Comparison of ENCODE assay signal across 27 cellular contexts in the genomic region with DNA sequence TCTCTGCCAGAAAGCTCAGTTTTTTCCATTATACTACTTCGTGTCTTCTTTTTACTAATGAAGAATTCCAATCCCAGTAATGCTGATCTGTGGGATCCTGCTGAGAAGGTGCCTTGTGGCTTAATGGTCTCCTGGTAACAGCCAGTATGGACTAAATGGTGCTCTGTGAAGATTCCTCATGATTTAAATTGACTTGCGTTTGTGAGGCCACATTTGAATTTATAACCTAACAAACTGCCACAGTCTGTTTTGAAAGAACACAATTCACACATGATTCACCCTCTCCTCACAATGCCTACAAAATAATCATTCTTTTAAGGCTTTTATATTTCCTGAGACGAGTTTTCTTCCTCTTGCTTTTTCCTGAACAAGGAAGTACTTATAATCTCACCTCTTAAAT.
DNase-seq lines count a peak whose midpoint lies in the region; ATAC-seq and TF ChIP-seq lines count a peak whose summit lies in the region.
"Had no signal": no experiment of that assay in that cellular context is flagged by ENCODE, and none has a peak within 500 bp of the region (broad histone marks: within the 10 kb centered on the region; RNA-seq: fewer than 3 reads in every experiment).

No MANE protein-coding gene starts in this region.

- H3K4me3 ChIP-seq in GM23338 (no peak overlapping the region), PC-3 (ENCODE audit: low read length) (no peak overlapping the region), endodermal cell (ENCODE audit: low read length) (no peak overlapping the region), lower leg skin (ENCODE audit: low read depth, poor library complexity, severe bottlenecking) (no peak overlapping the region)
- H3K4me3 ChIP-seq: K562, lung, MG63 had no signal

- BruUV-seq in PC-3 (replicated peaks; lab: Mats Ljungman, UMichigan), result no TSS peak

- CTCF ChIA-PET in PC-3 (lab: Charles Lee), result interaction anchor here (0.7 kb wide), 1 partner anchor 38 kb away, joined by 4 read pairs; no protein-coding TSS in a partner anchor

- H4K20me1 ChIP-seq in GM23338 (replicated peaks; ENCODE audit: insufficient read depth) (no peaks in the 10 kb centered on the region), PC-3 (ENCODE audit: low read length) (no peaks in the 10 kb centered on the region)

- H3K4me2 ChIP-seq in GM23338 (no peak overlapping the region), PC-3 (ENCODE audit: low read length) (peak overlapping the region; percentile 10)

- H3K36me3 ChIP-seq in GM23338 (ENCODE audit: insufficient read depth) (no peaks in the 10 kb centered on the region), PC-3 (ENCODE audit: low read depth, low read length) (no peaks in the 10 kb centered on the region), endodermal cell (ENCODE audit: control insufficient read depth, insufficient read depth, low read length) (no peaks in the 10 kb centered on the region)
- H3K36me3 ChIP-seq: MG63 had no signal

- no peaks in the 10 kb centered on the region for H3K4me1 ChIP-seq in GM23338 (ENCODE audit: insufficient read depth)
- H3K4me1 ChIP-seq in PC-3 (ENCODE audit: insufficient read depth, low read length), result peaks cover 22% of the 10 kb centered on the region
- no peaks in the 10 kb centered on the region for H3K4me1 ChIP-seq in endodermal cell (ENCODE audit: control insufficient read depth, insufficient read depth, low read length)

- H3F3A ChIP-seq in GM23338 (replicated peaks; ENCODE audit: low read depth) (no peaks in the 10 kb centered on the region), PC-3 (ENCODE audit: low read length, unreplicated experiment) (no peaks in the 10 kb centered on the region)

- ATAC-seq in GM23338 (peak; percentile 31; the same call in 1 of the 3 replicates), PC-3 (peak; percentile 77), GM21529 (IDR thresholded peaks at IDR 0.05; ENCODE audit: unreplicated experiment) (no peak)
- ATAC-seq: activated CD8-positive, alpha-beta memory T cell treated with anti-CD3 and anti-CD28 coated beads, Interleukin-2, amount 10 ng/mL, durations not matched to agents 7 days and 5 days; activated naive CD8-positive, alpha-beta T cell treated with anti-CD3 and anti-CD28 coated beads, Interleukin-2, amount 50 U/mL, for 24 hours; K562; sciatic nerve; stimulated activated naive B cell treated with anti-CD40 and anti-IgM and Interleukin-4, amounts not matched to agents 10 μg/mL and 1 μg/mL and 100 μg/mL, for 72 hours had no signal

- H3K36me3 Mint-ChIP-seq in GM23338 (ENCODE audit: low read depth) (no peaks in the 10 kb centered on the region), endodermal cell (ENCODE audit: low read depth) (no peaks in the 10 kb centered on the region), nephron progenitor cell (ENCODE audit: low read depth) (peaks cover 14% of the 10 kb centered on the region)
- H3K36me3 Mint-ChIP-seq: activated CD8-positive, alpha-beta memory T cell treated with anti-CD3 and anti-CD28 coated beads, Interleukin-2, amount 10 ng/mL, durations not matched to agents 7 days and 5 days; brain; stimulated activated naive B cell treated with anti-CD40 and anti-IgM and Interleukin-4, amounts not matched to agents 10 μg/mL and 1 μg/mL and 100 μg/mL, for 72 hours had no signal

- no peak overlapping the region; the same call in 1 of the 2 replicates for H2AFZ ChIP-seq in GM23338
- peak overlapping the region; percentile 70 for H2AFZ ChIP-seq in PC-3 (ENCODE audit: low read length)

- H3K9me3 ChIP-seq in PC-3 (ENCODE audit: low read length), result peaks cover 5% of the 10 kb centered on the region; the same call in 1 of the 2 replicates
- peaks cover 4% of the 10 kb centered on the region for H3K9me3 ChIP-seq in endodermal cell (ENCODE audit: control insufficient read depth, low read length)
- H3K9me3 ChIP-seq: MG63 had no signal

- no peaks in the 10 kb centered on the region for H3K27me3 ChIP-seq in GM23338 (ENCODE audit: insufficient read depth)
- no peaks in the 10 kb centered on the region for H3K27me3 ChIP-seq in PC-3 (ENCODE audit: low read length)
- no peaks in the 10 kb centered on the region for H3K27me3 ChIP-seq in endodermal cell (ENCODE audit: control insufficient read depth, insufficient read depth, low read length, poor library complexity, severe bottlenecking)
- H3K27me3 ChIP-seq: MG63 had no signal

- no peak overlapping the region for H3K4me3 Mint-ChIP-seq in GM23338
- no peak overlapping the region for H3K4me3 Mint-ChIP-seq in endodermal cell
- no peak overlapping the region for H3K4me3 Mint-ChIP-seq in nephron progenitor cell
- H3K4me3 Mint-ChIP-seq: activated B cell treated with CpG ODN at 0.5 μM for 24 hours; activated CD8-positive, alpha-beta memory T cell treated with anti-CD3 and anti-CD28 coated beads, Interleukin-2, amount 10 ng/mL, durations not matched to agents 7 days and 5 days; activated naive CD8-positive, alpha-beta T cell treated with anti-CD3 and anti-CD28 coated beads, Interleukin-2, amount 50 U/mL, for 24 hours; brain; H9; stimulated activated naive B cell treated with anti-CD40 and anti-IgM and Interleukin-4, amounts not matched to agents 10 μg/mL and 1 μg/mL and 100 μg/mL, for 72 hours had no signal

- H3K27me3 Mint-ChIP-seq in GM23338 (ENCODE audit: insufficient read depth, low read depth, poor library complexity) (no peaks in the 10 kb centered on the region), endodermal cell (ENCODE audit: insufficient read depth) (no peaks in the 10 kb centered on the region), nephron progenitor cell (ENCODE audit: low read depth, poor library complexity) (no peaks in the 10 kb centered on the region)
- H3K27me3 Mint-ChIP-seq: activated B cell treated with CpG ODN at 0.5 μM for 24 hours; activated CD8-positive, alpha-beta memory T cell treated with anti-CD3 and anti-CD28 coated beads, Interleukin-2, amount 10 ng/mL, durations not matched to agents 7 days and 5 days; activated naive CD8-positive, alpha-beta T cell treated with anti-CD3 and anti-CD28 coated beads, Interleukin-2, amount 50 U/mL, for 24 hours; progenitor cell of endocrine pancreas; stimulated activated naive B cell treated with anti-CD40 and anti-IgM and Interleukin-4, amounts not matched to agents 10 μg/mL and 1 μg/mL and 100 μg/mL, for 72 hours had no signal

- TF ChIP-seq CTCF in GM23338 (conservative IDR thresholded peaks at IDR 0.05; ENCODE audit: low read depth in 2 of 2), result no peak
- no peak for TF ChIP-seq CTCF in PC-3 (conservative IDR thresholded peaks at IDR 0.05; ENCODE audit: low read depth, low read length)
- TF ChIP-seq CTCF in endodermal cell (conservative IDR thresholded peaks at IDR 0.05), result no peak
- TF ChIP-seq CTCF in nephron progenitor cell (IDR thresholded peaks at IDR 0.05), result no peak
- no peak for TF ChIP-seq CTCF in lower leg skin (IDR thresholded peaks at IDR 0.05)

- intact Hi-C loops in PC-3 (cut with micrococcal nuclease) (loop anchor here (1.0 kb wide), 2 partner anchors 15 to 35 kb away; no protein-coding TSS in a partner anchor), lower leg skin (cut with DNase I; ENCODE audit: low total_unique reads) (no loop called here)

- H3K27ac ChIP-seq in GM23338 (ENCODE audit: low read depth) (no peak overlapping the region), PC-3 (ENCODE audit: low read length) (peak overlapping the region; percentile 46), endodermal cell (ENCODE audit: low read depth, low read length) (no peak overlapping the region)
- H3K27ac ChIP-seq: epithelial cell of prostate had no signal

- no peak for TF ChIP-seq POLR2A in lower leg skin (IDR thresholded peaks at IDR 0.05)

- peak overlapping the region; percentile 5 for H3K9ac ChIP-seq in PC-3 (ENCODE audit: low read length)
- no peak overlapping the region for H3K9ac ChIP-seq in endodermal cell (ENCODE audit: extremely low read depth, low read length, poor library complexity, severe bottlenecking)

- H3K79me2 ChIP-seq in GM23338 (replicated peaks; ENCODE audit: insufficient read depth), result no peaks in the 10 kb centered on the region
- H3K79me2 ChIP-seq in PC-3 (ENCODE audit: low read length), result no peaks in the 10 kb centered on the region

- H3K9me2 ChIP-seq in GM23338 (ENCODE audit: insufficient read depth), result no peaks in the 10 kb centered on the region
- H3K9me2 ChIP-seq in PC-3 (replicated peaks; ENCODE audit: low read length), result no peaks in the 10 kb centered on the region

- H3K4me1 Mint-ChIP-seq in GM23338, result peaks cover 8% of the 10 kb centered on the region; the same call in 2 of the 3 replicates
- H3K4me1 Mint-ChIP-seq in endodermal cell, result peaks cover 12% of the 10 kb centered on the region
- H3K4me1 Mint-ChIP-seq in nephron progenitor cell, result peaks cover 36% of the 10 kb centered on the region
- H3K4me1 Mint-ChIP-seq: activated B cell treated with CpG ODN at 0.5 μM for 24 hours; activated CD8-positive, alpha-beta memory T cell treated with anti-CD3 and anti-CD28 coated beads, Interleukin-2, amount 10 ng/mL, durations not matched to agents 7 days and 5 days; activated naive CD8-positive, alpha-beta T cell treated with anti-CD3 and anti-CD28 coated beads, Interleukin-2, amount 50 U/mL, for 24 hours; stimulated activated naive B cell treated with anti-CD40 and anti-IgM and Interleukin-4, amounts not matched to agents 10 μg/mL and 1 μg/mL and 100 μg/mL, for 72 hours had no signal

- 54 to 63% methylated on average over 1 to 3 of the region's 3 CpGs for WGBS in endodermal cell (ENCODE audit: insufficient coverage in 1 of 2, insufficient read length in 1 of 2), 2 experiments
- 41 to 43% methylated on average over 3 of the region's 3 CpGs for WGBS in lower leg skin, 2 donors

- POLR2A ChIA-PET in PC-3 (lab: Charles Lee; ENCODE audit: unreplicated experiment), result interaction anchor here (0.6 kb wide), 1 partner anchor 69 kb away, joined by 9 read pairs; no protein-coding TSS in a partner anchor

- H3K9me3 Mint-ChIP-seq in GM23338, result no peaks in the 10 kb centered on the region
- H3K9me3 Mint-ChIP-seq in endodermal cell, result no peaks in the 10 kb centered on the region
- peaks cover 14% of the 10 kb centered on the region for H3K9me3 Mint-ChIP-seq in nephron progenitor cell
- H3K9me3 Mint-ChIP-seq: activated B cell treated with CpG ODN at 0.5 μM for 24 hours; activated naive CD8-positive, alpha-beta T cell treated with anti-CD3 and anti-CD28 coated beads, Interleukin-2, amount 50 U/mL, for 24 hours; brain; H9; stimulated activated naive B cell treated with anti-CD40 and anti-IgM and Interleukin-4, amounts not matched to agents 10 μg/mL and 1 μg/mL and 100 μg/mL, for 72 hours had no signal

- H3K27ac Mint-ChIP-seq in GM23338 (no peak overlapping the region), endodermal cell (peak overlapping the region; percentile 50), nephron progenitor cell (peak overlapping the region; percentile 96)
- H3K27ac Mint-ChIP-seq: activated B cell treated with CpG ODN at 0.5 μM for 24 hours; activated CD8-positive, alpha-beta memory T cell treated with anti-CD3 and anti-CD28 coated beads, Interleukin-2, amount 10 ng/mL, durations not matched to agents 7 days and 5 days; activated naive CD8-positive, alpha-beta T cell treated with anti-CD3 and anti-CD28 coated beads, Interleukin-2, amount 50 U/mL, for 24 hours; progenitor cell of endocrine pancreas; stimulated activated naive B cell treated with anti-CD40 and anti-IgM and Interleukin-4, amounts not matched to agents 10 μg/mL and 1 μg/mL and 100 μg/mL, for 72 hours had no signal

- DNase-seq in GM23338 (ENCODE audit: low spot score) (peak; percentile 34), PC-3 (peak; percentile 74), endodermal cell (no peak), nephron progenitor cell (no peak), lower leg skin (ENCODE audit: low spot score in 2 of 2) (no peak), AG20443 (ENCODE audit: low spot score) (no peak), SHP77 (lab: John Stamatoyannopoulos, UW) (no peak)
- DNase-seq: activated B cell treated with CpG ODN at 0.5 μM for 24 hours; activated CD4-positive, alpha-beta T cell treated with anti-CD3 and anti-CD28 coated beads, Interleukin-2, amount 50 U/mL, for 1 hour; activated CD8-positive, alpha-beta memory T cell treated with anti-CD3 and anti-CD28 coated beads, Interleukin-2, amount 10 ng/mL, durations not matched to agents 7 days and 5 days; activated naive CD8-positive, alpha-beta T cell treated with anti-CD3 and anti-CD28 coated beads, Interleukin-2, amount 50 U/mL, for 24 hours; activated T-cell treated with anti-CD3 and anti-CD28 coated beads, Interleukin-2, amount 50 U/mL, for 48 hours; Calu3; H9; MG63; NCI-H1105 treated with DMSO at 0.1 percent for 48 hours; NCI-H1930; NCI-H82; stimulated activated CD4-positive, alpha-beta T cell treated with anti-CD3 and anti-CD28 coated beads, Interleukin-4, amount 100 ng/mL, for 4 hours; stimulated activated naive B cell treated with anti-CD40 and anti-IgM and Interleukin-4, amounts not matched to agents 10 μg/mL and 1 μg/mL and 100 μg/mL, for 72 hours had no signal

Comparison
In these comparisons a context has a peak if more than half of its experiments do, and no peak if none do; other contexts are left out.
1. DNase-seq: peak in GM23338 (single experiment) and PC-3 (single experiment); none in endodermal cell (single experiment), nephron progenitor cell (single experiment), lower leg skin (0 of 2), AG20443 (single experiment) and SHP77 (0 of 2).